29 cellular contexts compared by ENCODE assay signal in the genomic region with DNA sequence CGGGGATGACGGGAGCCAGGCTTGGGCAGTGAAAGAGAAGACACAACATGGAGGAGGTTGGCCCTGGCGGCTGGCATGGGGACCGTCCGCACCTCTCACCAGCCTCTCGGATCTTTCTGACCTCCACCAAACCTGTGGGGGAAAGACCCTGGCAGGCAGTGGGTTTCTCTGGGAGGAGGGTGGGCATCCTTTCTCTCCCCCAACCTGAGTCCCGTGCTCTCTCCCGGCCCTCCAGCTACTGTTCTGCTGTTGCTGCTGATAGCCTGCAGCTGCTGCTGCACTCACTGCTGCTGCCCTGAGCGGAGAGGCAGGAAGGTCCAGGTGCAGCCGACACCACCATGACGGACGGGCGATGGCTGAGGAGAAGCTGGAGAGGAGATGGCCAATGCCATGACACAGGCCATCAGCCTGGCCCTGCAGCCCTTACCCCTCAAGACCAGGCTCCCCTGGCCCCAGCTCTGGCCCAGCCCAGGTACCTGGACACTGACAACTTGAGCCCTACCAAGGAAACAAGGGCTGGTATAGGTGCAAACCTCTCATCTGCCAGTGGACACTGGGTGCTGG. TPM values are rescaled to one million over a fixed set of nuclear protein-coding genes. Genes with fewer than 3 reads are reported as not detected.
A peak's percentile ranks its signal among the peaks of the same experiment; 100 is the strongest.
DNase-seq lines count a peak whose midpoint lies in the region; ATAC-seq and TF ChIP-seq lines count a peak whose summit lies in the region.
"Had no signal": no experiment of that assay in that cellular context is flagged by ENCODE, and none has a peak within 500 bp of the region (broad histone marks: within the 10 kb centered on the region; RNA-seq: fewer than 3 reads in every experiment).

No MANE protein-coding gene starts in this region.

- 0 out of 2 replicates have a peak overlapping the region, but pooled peaks have one; percentile 41 for H3K27ac ChIP-seq in BLaER1
- peak overlapping the region; percentile 7; the same call in 1 of the 2 replicates for H3K27ac ChIP-seq in RWPE1
- H3K27ac ChIP-seq in right atrium auricular region, result peak overlapping the region; percentile 66 to 77
- peak overlapping the region; percentile 69 to 96 (median 91) for H3K27ac ChIP-seq in stomach
- H3K27ac ChIP-seq: Peyer's patch, SJSA1, testis had no signal

- intact Hi-C loops in stomach (cut with DNase I; ENCODE audit: low total_unique reads) (no loop called here), lower leg skin (cut with DNase I; ENCODE audit: low total_unique reads) (no loop called here)

- H3K27me3 ChIP-seq in BLaER1 (peaks cover 20% of the 10 kb centered on the region; the same call in 1 of the 2 replicates), right atrium auricular region (no peaks in the 10 kb centered on the region), stomach (no peaks in the 10 kb centered on the region)
- H3K27me3 ChIP-seq: BE2C, Peyer's patch, SJSA1, testis had no signal

- H3K36me3 ChIP-seq in BLaER1 (peaks cover 34% of the 10 kb centered on the region; the same call in 1 of the 2 replicates), right atrium auricular region (no peaks in the 10 kb centered on the region), stomach (peaks cover 0 to 35% (median 23%) of the 10 kb centered on the region in 4 donors)
- H3K36me3 ChIP-seq: BE2C, Peyer's patch had no signal

- H3K9me3 ChIP-seq in BLaER1 (no peaks in the 10 kb centered on the region), right atrium auricular region (no peaks in the 10 kb centered on the region), stomach (no peaks in the 10 kb centered on the region)
- H3K9me3 ChIP-seq: BE2C, mucosa of descending colon, Peyer's patch, SJSA1, testis had no signal

- H3K4me3 ChIP-seq in BLaER1 (peak overlapping the region; percentile 34), right atrium auricular region (no peak overlapping the region), stomach (peak overlapping the region in 1 of 4 donors; percentile 8), lower leg skin (ENCODE audit: low read depth, poor library complexity, severe bottlenecking) (no peak overlapping the region)
- H3K4me3 ChIP-seq: K562, lung, mucosa of descending colon, Peyer's patch, SJSA1, testis had no signal

- CTCF ChIA-PET in RWPE1 (lab: Yijun Ruan, JAX), result interaction anchor here (1.1 to 2.0 kb wide), 2 partner anchors 14 to 39 kb away, joined by 3 to 8 read pairs; no protein-coding TSS in a partner anchor

- ATAC-seq in HG02798 (IDR thresholded peaks at IDR 0.05; ENCODE audit: poor library complexity, unreplicated experiment), result no peak
- ATAC-seq: K562; stimulated activated memory B cell treated with anti-CD40 and anti-IgM and Interleukin-4, amounts not matched to agents 10 μg/mL and 1 μg/mL and 100 μg/mL, for 72 hours had no signal

- TF ChIP-seq CTCF in RWPE1 (conservative IDR thresholded peaks at IDR 0.05; ENCODE audit: low read depth), result no peak
- TF ChIP-seq CTCF in right atrium auricular region (IDR thresholded peaks at IDR 0.05), result no peak
- no peak for TF ChIP-seq CTCF in stomach (IDR thresholded peaks at IDR 0.05)
- TF ChIP-seq CTCF in lower leg skin (IDR thresholded peaks at IDR 0.05), result no peak

- peak overlapping the region; percentile 92 for H3K4me2 ChIP-seq in BLaER1

- H4K20me1 ChIP-seq in BLaER1, result peaks cover 22% of the 10 kb centered on the region

- TF ChIP-seq EP300 in stomach (IDR thresholded peaks at IDR 0.05), result no peak

- peaks cover 58% of the 10 kb centered on the region for H3K4me1 ChIP-seq in BLaER1
- peaks cover 0 to 52% of the 10 kb centered on the region in 2 donors for H3K4me1 ChIP-seq in right atrium auricular region
- H3K4me1 ChIP-seq in stomach, result peaks cover 61 to 92% (median 85%) of the 10 kb centered on the region in 4 donors
- H3K4me1 ChIP-seq: BE2C, SJSA1 had no signal

- TF ChIP-seq POLR2A in stomach (IDR thresholded peaks at IDR 0.05), result no peak
- no peak for TF ChIP-seq POLR2A in lower leg skin (IDR thresholded peaks at IDR 0.05)

- H3K9ac ChIP-seq in BLaER1, result peak overlapping the region; percentile 48

- no peak for DNase-seq in RWPE1 (ENCODE audit: low spot score)
- DNase-seq in right atrium auricular region (ENCODE audit: low spot score), result no peak
- no peak for DNase-seq in stomach
- no peak for DNase-seq in SK-N-DZ (ENCODE audit: low spot score)
- no peak for DNase-seq in Ammon's horn (ENCODE audit: low spot score)
- DNase-seq in lower leg skin (ENCODE audit: low spot score in 2 of 2), result no peak
- DNase-seq: activated CD4-positive, alpha-beta T cell treated with anti-CD3 and anti-CD28 coated beads, Interleukin-2, amount 50 U/mL, for 48 hours; activated CD8-positive, alpha-beta memory T cell treated with anti-CD3 and anti-CD28 coated beads, Interleukin-2, amount 50 U/mL, for 4 hours; activated naive CD4-positive, alpha-beta T cell treated with anti-CD3 and anti-CD28 coated beads, Interleukin-2, amount 50 U/mL, for 16 hours; BE2C; COR-L47; DMS79 treated with DMSO at 0.1 percent for 48 hours; GF-D8; HCEC 1CT; NCI-H2081 treated with DMSO at 0.1 percent for 48 hours; NCI-H226; stimulated activated CD4-positive, alpha-beta T cell treated with anti-CD3 and anti-CD28 coated beads, Interleukin-12 subunit alpha, Interleukin-12 subunit beta, amount 100 ng/mL, for 4 hours; stimulated activated CD4-positive, alpha-beta T cell treated with anti-CD3 and anti-CD28 coated beads, Interleukin-4, amount 100 ng/mL, for 4 hours; T-helper 1 cell; testis had no signal

- POLR2A ChIA-PET in RWPE1 (lab: Yijun Ruan, JAX; ENCODE audit: low non-redundant PET), result no interaction called here

- 91 to 92% (median 92%) methylated on average over 10 to 13 of the region's 13 CpGs for WGBS in stomach, 5 donors
- 87 to 92% methylated on average over 13 of the region's 13 CpGs for WGBS in lower leg skin, 2 donors

RNA-seq across cellular contexts. Expression of gene SMIM5, which starts 7.4 kb away (rescaled TPM):
- total RNA-seq in right atrium auricular region, result 10 to 100 TPM in 1 of 2 donors, 1 to 10 TPM in 1; 6.4 to 12.0 TPM
- 10 to 100 TPM in 1 of 5 donors, 1 to 10 TPM in 1, under 1 TPM in 1, not detected in 2; 0.58 to 12.7 (median 3.6) TPM for total RNA-seq in stomach
- 10 to 100 TPM in 1 of 3 donors, 1 to 10 TPM in 2; 5.9 to 29.5 (median 10.0) TPM for polyA plus RNA-seq in stomach
- polyA plus RNA-seq in SK-N-DZ (2014; cell fraction: cytosol; rRNA removed), result not detected in 2 replicates
- polyA plus RNA-seq in SK-N-DZ (2014; cell fraction: nucleus; rRNA removed), result 0.14 TPM in 1 of 2 replicates, not detected in the other
- 10 to 100 TPM in 1 of 4 donors, 1 to 10 TPM in 3; 7.1 to 11.9 (median 9.5) TPM for total RNA-seq in lower leg skin
- total RNA-seq: activated T-helper 1 cell treated with anti-CD3 and anti-CD28 coated beads, Interleukin-12 subunit alpha, Interleukin-12 subunit beta, Interleukin-2, Interleukin-4 antibody, amounts not matched to agents 30 ng/mL and 10 ng/mL and 1 ng/mL, durations not matched to agents 14 hours and 24 hours and 36 hours; K562 had no signal

RNA-seq across cellular contexts. Expression of gene RECQL5, which starts 26.3 kb away (rescaled TPM):
- total RNA-seq in right atrium auricular region (1 to 10 TPM; 6.2 to 7.1 TPM), stomach (100 to 1,000 TPM in 2 of 5 donors, 10 to 100 TPM in 3; 21.4 to 229 (median 46.7) TPM), lower leg skin (10 to 100 TPM; 50.8 to 76.3 (median 60.5) TPM)
- polyA plus RNA-seq in stomach, result 10 to 100 TPM; 29.6 to 61.4 (median 50.8) TPM
- 23.7 and 26.3 TPM in 2 replicates for polyA plus RNA-seq in SK-N-DZ (2014; cell fraction: cytosol; rRNA removed)
- polyA plus RNA-seq in SK-N-DZ (2014; cell fraction: nucleus; rRNA removed), result 82.8 and 109 TPM in 2 replicates

RNA-seq across cellular contexts. Expression of gene SAP30BP, which starts 26.5 kb away (rescaled TPM):
- total RNA-seq in right atrium auricular region, result 10 to 100 TPM; 28.5 to 44.6 TPM
- 100 to 1,000 TPM in 2 of 5 donors, 10 to 100 TPM in 3; 24.6 to 154 (median 72.9) TPM for total RNA-seq in stomach
- polyA plus RNA-seq in stomach, result 10 to 100 TPM; 59.0 to 82.5 (median 72.8) TPM
- 64.3 and 73.1 TPM in 2 replicates for polyA plus RNA-seq in SK-N-DZ (2014; cell fraction: cytosol; rRNA removed)
- 196 and 208 TPM in 2 replicates for polyA plus RNA-seq in SK-N-DZ (2014; cell fraction: nucleus; rRNA removed)
- total RNA-seq in lower leg skin, result 10 to 100 TPM; 54.0 to 85.1 (median 74.1) TPM

RNA-seq across cellular contexts. Expression of gene MYO15B, which starts 53.0 kb away (rescaled TPM):
- total RNA-seq in right atrium auricular region (10 to 100 TPM; 29.3 to 34.3 TPM), stomach (100 to 1,000 TPM; 138 to 515 (median 186) TPM), lower leg skin (100 to 1,000 TPM in 1 of 4 donors, 10 to 100 TPM in 3; 32.1 to 103 (median 38.9) TPM)
- 10 to 100 TPM; 67.7 to 82.3 (median 68.5) TPM for polyA plus RNA-seq in stomach
- 0.32 TPM in 1 of 2 replicates, not detected in the other for polyA plus RNA-seq in SK-N-DZ (2014; cell fraction: cytosol; rRNA removed)
- polyA plus RNA-seq in SK-N-DZ (2014; cell fraction: nucleus; rRNA removed), result 1.5 and 1.6 TPM in 2 replicates

Comparison
In these comparisons a context has a peak if more than half of its experiments do, and no peak if none do; other contexts are left out.
1. H3K27ac ChIP-seq: peak in every context shown above with its lines; median percentile 91 in stomach; 72 in right atrium auricular region; 41 in BLaER1; 7 in RWPE1.